14 cellular contexts compared by ENCODE assay signal in the genomic region with DNA sequence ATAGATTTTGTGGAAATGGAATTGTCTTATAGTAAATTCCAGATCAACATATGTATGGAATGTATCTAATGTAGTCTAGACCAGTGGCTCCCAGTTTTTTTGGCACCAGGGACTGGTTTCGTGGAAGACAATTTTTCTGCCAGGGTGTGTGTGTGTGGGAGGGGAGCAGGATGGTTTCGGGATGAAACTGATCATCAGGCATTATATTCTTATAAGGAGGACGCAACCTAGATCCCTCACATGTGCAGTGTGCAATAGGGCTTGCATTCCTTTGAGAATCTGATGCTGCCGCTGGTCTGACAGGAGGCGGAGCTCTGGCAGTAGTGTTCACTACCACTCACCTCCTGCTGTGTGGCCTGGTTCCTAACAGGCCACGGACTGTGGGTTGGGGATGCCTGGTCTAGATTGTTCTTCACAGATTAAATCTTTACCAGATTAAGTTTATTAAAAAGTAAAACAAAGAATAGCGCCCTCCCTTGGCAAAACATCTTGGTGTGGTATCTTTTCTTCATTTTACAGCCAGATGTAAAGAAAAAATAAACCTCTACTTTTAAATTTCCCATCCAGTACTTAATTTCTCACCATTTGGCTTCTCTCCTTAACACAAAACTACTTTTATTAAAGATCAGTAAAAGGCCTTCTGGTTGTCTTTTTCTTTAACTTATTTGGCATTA. TPM values are rescaled to one million over a fixed set of nuclear protein-coding genes. Genes with fewer than 3 reads are reported as not detected.
A peak's percentile ranks its signal among the peaks of the same experiment; 100 is the strongest.
DNase-seq lines count a peak whose midpoint lies in the region; ATAC-seq and TF ChIP-seq lines count a peak whose summit lies in the region.
"Had no signal": no experiment of that assay in that cellular context is flagged by ENCODE, and none has a peak within 500 bp of the region (broad histone marks: within the 10 kb centered on the region; RNA-seq: fewer than 3 reads in every experiment).

No MANE protein-coding gene starts in this region.

- CTCF ChIA-PET in activated naive CD4-positive, alpha-beta T cell treated with anti-CD3 and anti-CD28 coated beads, Interleukin-2, amount 10 ng/mL, durations not matched to agents 7 days and 5 days (lab: Charles Lee) = no interaction called here
- CTCF ChIA-PET in Panc1 (lab: Charles Lee) = no interaction called here

- peaks cover 71% of the 10 kb centered on the region for H3K4me1 Mint-ChIP-seq in activated naive CD4-positive, alpha-beta T cell treated with anti-CD3 and anti-CD28 coated beads, Interleukin-2, amount 50 U/mL, for 24 hours
- H3K4me1 Mint-ChIP-seq in activated naive CD4-positive, alpha-beta T cell treated with anti-CD3 and anti-CD28 coated beads, Interleukin-2, amount 10 ng/mL, durations not matched to agents 7 days and 5 days = peaks cover 3% of the 10 kb centered on the region

- peaks cover 17% of the 10 kb centered on the region for H3K36me3 Mint-ChIP-seq in activated naive CD4-positive, alpha-beta T cell treated with anti-CD3 and anti-CD28 coated beads, Interleukin-2, amount 50 U/mL, for 24 hours
- peaks cover 47% of the 10 kb centered on the region for H3K36me3 Mint-ChIP-seq in activated naive CD4-positive, alpha-beta T cell treated with anti-CD3 and anti-CD28 coated beads, Interleukin-2, amount 10 ng/mL, durations not matched to agents 7 days and 5 days

- ATAC-seq in Panc1 (peak; percentile 31; the same call in 1 of the 2 replicates), HG03439 (IDR thresholded peaks at IDR 0.05; ENCODE audit: unreplicated experiment) (no peak)

- peak overlapping the region; percentile 12 for H3K4me2 ChIP-seq in skeletal muscle satellite cell (ENCODE audit: low read length)

- POLR2A ChIA-PET in Panc1 (lab: Charles Lee) = no interaction called here

- H3K27ac Mint-ChIP-seq in activated naive CD4-positive, alpha-beta T cell treated with anti-CD3 and anti-CD28 coated beads, Interleukin-2, amount 50 U/mL, for 24 hours = peak overlapping the region; percentile 3
- no peak overlapping the region for H3K27ac Mint-ChIP-seq in activated naive CD4-positive, alpha-beta T cell treated with anti-CD3 and anti-CD28 coated beads, Interleukin-2, amount 10 ng/mL, durations not matched to agents 7 days and 5 days

- no peak overlapping the region for H3K27ac ChIP-seq in Panc1 (ENCODE audit: low read length)
- H3K27ac ChIP-seq: HL-60 had no signal

- DNase-seq in activated naive CD4-positive, alpha-beta T cell treated with anti-CD3 and anti-CD28 coated beads, Interleukin-2, amount 10 ng/mL, durations not matched to agents 7 days and 5 days = no peak
- no peak for DNase-seq in Panc1 (ENCODE audit: low read depth, low spot score)
- peak; percentile 55 for DNase-seq in fibroblast of pulmonary artery (ENCODE audit: low read depth)
- DNase-seq in NCI-H1417 treated with DMSO at 0.1 percent for 48 hours (lab: John Stamatoyannopoulos, UW) = no peak
- DNase-seq in NCI-H2196 (lab: John Stamatoyannopoulos, UW; ENCODE audit: unreplicated experiment) = no peak
- DNase-seq: activated CD8-positive, alpha-beta memory T cell treated with anti-CD3 and anti-CD28 coated beads, Interleukin-2, amount 50 U/mL, for 48 hours; DMS79 treated with DMSO at 0.1 percent for 48 hours; effector CD4-positive, alpha-beta T cell; NCI-H510A; occipital lobe had no signal

- intact Hi-C loops in Panc1 (cut with micrococcal nuclease; ENCODE audit: unreplicated experiment) = no loop called here

- BruUV-seq in Panc1 (replicated peaks; lab: Mats Ljungman, UMichigan) = no TSS peak

- H3K4me1 ChIP-seq in Panc1 (ENCODE audit: control insufficient read depth, insufficient read depth, low read length) = peaks cover 3% of the 10 kb centered on the region; the same call in 1 of the 2 replicates
- peaks cover 6% of the 10 kb centered on the region for H3K4me1 ChIP-seq in skeletal muscle satellite cell (ENCODE audit: control insufficient read depth, insufficient read depth, low read length)

- in situ Hi-C loops in Panc1 (cut with HindIII; ENCODE audit: low pct_unique_long_range_greater_than_20kb, low sequenced_read_pairs) = no loop called here

- H3K9ac ChIP-seq in skeletal muscle satellite cell (ENCODE audit: low read depth, low read length) = no peak overlapping the region

- no peaks in the 10 kb centered on the region for H3K9me3 Mint-ChIP-seq in activated naive CD4-positive, alpha-beta T cell treated with anti-CD3 and anti-CD28 coated beads, Interleukin-2, amount 50 U/mL, for 24 hours
- no peaks in the 10 kb centered on the region for H3K9me3 Mint-ChIP-seq in activated naive CD4-positive, alpha-beta T cell treated with anti-CD3 and anti-CD28 coated beads, Interleukin-2, amount 10 ng/mL, durations not matched to agents 7 days and 5 days

- H3K9me3 ChIP-seq in Panc1 (ENCODE audit: control insufficient read depth, insufficient read depth, low read depth, low read length) = no peaks in the 10 kb centered on the region
- no peaks in the 10 kb centered on the region for H3K9me3 ChIP-seq in skeletal muscle satellite cell (replicated peaks; ENCODE audit: low read length)

- TF ChIP-seq CTCF in Panc1 (IDR thresholded peaks at IDR 0.05) = peak; percentile 25; the same call in 1 of the 2 replicates
- TF ChIP-seq CTCF in fibroblast of pulmonary artery (IDR thresholded peaks at IDR 0.05; ENCODE audit: low read length, missing control alignments) = no peak

- H3K4me3 ChIP-seq in Panc1 (ENCODE audit: low read depth in 2 of 2, low read length in 2 of 2) (no peak overlapping the region), fibroblast of pulmonary artery (replicated peaks; ENCODE audit: low read depth, low read length) (no peak overlapping the region), skeletal muscle satellite cell (ENCODE audit: low read length) (no peak overlapping the region)

- no peak overlapping the region for H3K4me3 Mint-ChIP-seq in activated naive CD4-positive, alpha-beta T cell treated with anti-CD3 and anti-CD28 coated beads, Interleukin-2, amount 50 U/mL, for 24 hours
- no peak overlapping the region for H3K4me3 Mint-ChIP-seq in activated naive CD4-positive, alpha-beta T cell treated with anti-CD3 and anti-CD28 coated beads, Interleukin-2, amount 10 ng/mL, durations not matched to agents 7 days and 5 days

- H3K36me3 ChIP-seq in Panc1 (ENCODE audit: control insufficient read depth, insufficient read depth, low read length) (peaks cover 4% of the 10 kb centered on the region), skeletal muscle satellite cell (ENCODE audit: insufficient read depth, low read length) (peaks cover 6% of the 10 kb centered on the region)

- H3K27me3 ChIP-seq in Panc1 (ENCODE audit: control insufficient read depth, insufficient read depth, low read length) = no peaks in the 10 kb centered on the region
- H3K27me3 ChIP-seq in skeletal muscle satellite cell (ENCODE audit: control insufficient read depth, insufficient read depth, low read length) = no peaks in the 10 kb centered on the region

- no peaks in the 10 kb centered on the region for H3K27me3 Mint-ChIP-seq in activated naive CD4-positive, alpha-beta T cell treated with anti-CD3 and anti-CD28 coated beads, Interleukin-2, amount 50 U/mL, for 24 hours
- H3K27me3 Mint-ChIP-seq in activated naive CD4-positive, alpha-beta T cell treated with anti-CD3 and anti-CD28 coated beads, Interleukin-2, amount 10 ng/mL, durations not matched to agents 7 days and 5 days = no peaks in the 10 kb centered on the region

RNA-seq across cellular contexts. Expression of a gene that starts 48.4 kb away (rescaled TPM):
- 292 TPM for total RNA-seq in Panc1 (2021; ENCODE audit: unreplicated experiment)
- 201 TPM for polyA plus RNA-seq in Panc1 (2012; ENCODE audit: insufficient read length)
- total RNA-seq in skeletal muscle satellite cell (2012; rRNA removed) = 146 and 151 TPM in 2 replicates
